Comparison of ENCODE assay signal across 16 cellular contexts in the genomic region with DNA sequence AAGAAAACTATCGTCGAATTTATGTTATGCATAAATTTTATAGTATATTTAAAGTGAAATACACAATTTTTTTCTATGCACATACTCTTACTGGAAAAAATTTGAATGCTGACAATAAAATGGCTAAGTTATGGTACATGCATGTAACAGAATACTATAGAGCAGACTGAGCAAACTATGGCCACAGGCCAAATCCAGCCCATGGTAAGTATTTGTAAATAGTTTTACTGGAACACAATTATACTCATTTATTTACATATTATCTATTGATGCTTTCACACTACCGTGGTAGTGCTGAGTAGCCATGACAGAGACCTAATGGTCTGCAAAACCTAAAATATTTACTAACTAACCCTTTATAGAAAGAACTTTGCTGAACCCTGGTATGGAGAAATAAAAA. TPM values are rescaled to one million over a fixed set of nuclear protein-coding genes. Genes with fewer than 3 reads are reported as not detected.
DNase-seq lines count a peak whose midpoint lies in the region; ATAC-seq lines count a peak whose summit lies in the region.
"Had no signal": no experiment of that assay in that cellular context is flagged by ENCODE, and none has a peak within 500 bp of the region (broad histone marks: within the 10 kb centered on the region; RNA-seq: fewer than 3 reads in every experiment).

No MANE protein-coding gene starts in this region.

- peak overlapping the region in 5 of 9 donors; percentile 3 to 86 (median 30) for H3K27ac Mint-ChIP-seq in naive thymus-derived CD4-positive, alpha-beta T cell
- H3K27ac Mint-ChIP-seq: H9 had no signal

- intact Hi-C loops in naive thymus-derived CD4-positive, alpha-beta T cell (cut with micrococcal nuclease), result no loop called here

- H3K27me3 ChIP-seq in naive thymus-derived CD4-positive, alpha-beta T cell (ENCODE audit: control insufficient read depth in 2 of 2, insufficient read depth in 2 of 2, low read length in 2 of 2), result no peaks in the 10 kb centered on the region
- H3K27me3 ChIP-seq: BLaER1 had no signal

- peaks cover 5 to 48% (median 6%) of the 10 kb centered on the region in 3 experiments for H3K36me3 ChIP-seq in naive thymus-derived CD4-positive, alpha-beta T cell (ENCODE audit: control insufficient read depth in 2 of 3, insufficient read depth in 3 of 3, low read length in 3 of 3)

- no peaks in the 10 kb centered on the region for H3K9me3 Mint-ChIP-seq in naive thymus-derived CD4-positive, alpha-beta T cell

- H3K36me3 Mint-ChIP-seq in naive thymus-derived CD4-positive, alpha-beta T cell, result peaks cover 4 to 82% (median 58%) of the 10 kb centered on the region in 5 donors

- H3K4me3 Mint-ChIP-seq in naive thymus-derived CD4-positive, alpha-beta T cell, result no peak overlapping the region
- H3K4me3 Mint-ChIP-seq: H9 had no signal

- no peak overlapping the region for H3K4me3 ChIP-seq in naive thymus-derived CD4-positive, alpha-beta T cell (ENCODE audit: low read length)
- H3K4me3 ChIP-seq: BLaER1, GM12878 had no signal

- no peaks in the 10 kb centered on the region for H3K27me3 Mint-ChIP-seq in naive thymus-derived CD4-positive, alpha-beta T cell

- no peak overlapping the region for H3K27ac ChIP-seq in naive thymus-derived CD4-positive, alpha-beta T cell (ENCODE audit: low read depth, low read length)
- H3K27ac ChIP-seq: BLaER1 had no signal

- DNase-seq in NCI-H2081 (lab: John Stamatoyannopoulos, UW), result peak; percentile 36 to 71
- no peak for DNase-seq in NCI-H2081 treated with DMSO at 0.1 percent for 48 hours (lab: John Stamatoyannopoulos, UW)
- peak; percentile 33 for DNase-seq in COLO668 (lab: John Stamatoyannopoulos, UW; ENCODE audit: unreplicated experiment)
- peak; percentile 9 for DNase-seq in NCI-H748 treated with DMSO at 0.1 percent for 48 hours (lab: John Stamatoyannopoulos, UW)
- DNase-seq in naive thymus-derived CD4-positive, alpha-beta T cell, result no peak
- DNase-seq in NCI-H187 (lab: John Stamatoyannopoulos, UW), result no peak
- DNase-seq: 8988T, AML-193, Calu3, DMS 273 treated with DMSO at 0.1 percent for 48 hours, DMS79, GOT3, H9 had no signal

- CTCF ChIA-PET in naive thymus-derived CD4-positive, alpha-beta T cell (lab: Charles Lee), result no interaction called here

- ATAC-seq in naive thymus-derived CD4-positive, alpha-beta T cell, result no peak
- ATAC-seq in esophagus mucosa, result no peak
- ATAC-seq: GM12878 had no signal

- H3K9me3 ChIP-seq in naive thymus-derived CD4-positive, alpha-beta T cell (ENCODE audit: control insufficient read depth in 2 of 3, low read length in 3 of 3), result no peaks in the 10 kb centered on the region
- H3K9me3 ChIP-seq: BLaER1 had no signal

- POLR2A ChIA-PET in naive thymus-derived CD4-positive, alpha-beta T cell (lab: Charles Lee), result no interaction called here

- peaks cover 0 to 55% (median 33%) of the 10 kb centered on the region in 7 donors for H3K4me1 Mint-ChIP-seq in naive thymus-derived CD4-positive, alpha-beta T cell

- no peaks in the 10 kb centered on the region for H3K4me1 ChIP-seq in naive thymus-derived CD4-positive, alpha-beta T cell (ENCODE audit: control insufficient read depth in 2 of 2, insufficient read depth in 2 of 2, low read length in 2 of 2)
- H3K4me1 ChIP-seq: BLaER1 had no signal

RNA-seq across cellular contexts. Expression of gene TEX10, which starts 45.7 kb away (rescaled TPM):
- 10 to 100 TPM; 11.0 to 24.6 (median 18.2) TPM for total RNA-seq in naive thymus-derived CD4-positive, alpha-beta T cell
- polyA plus RNA-seq in naive thymus-derived CD4-positive, alpha-beta T cell, result 10 to 100 TPM; 13.6 to 20.5 TPM
- 12.5 TPM for total RNA-seq in esophagus mucosa

Comparison
In these comparisons a context has a peak if more than half of its experiments do, and no peak if none do; other contexts are left out.
1. DNase-seq: peak in NCI-H2081 (2 of 2), COLO668 (single experiment) and NCI-H748 treated with DMSO at 0.1 percent for 48 hours (single experiment); none in NCI-H2081 treated with DMSO at 0.1 percent for 48 hours (single experiment), naive thymus-derived CD4-positive, alpha-beta T cell (0 of 9) and NCI-H187 (0 of 2).